ENCODE assay signal across 13 cellular contexts in the genomic region with DNA sequence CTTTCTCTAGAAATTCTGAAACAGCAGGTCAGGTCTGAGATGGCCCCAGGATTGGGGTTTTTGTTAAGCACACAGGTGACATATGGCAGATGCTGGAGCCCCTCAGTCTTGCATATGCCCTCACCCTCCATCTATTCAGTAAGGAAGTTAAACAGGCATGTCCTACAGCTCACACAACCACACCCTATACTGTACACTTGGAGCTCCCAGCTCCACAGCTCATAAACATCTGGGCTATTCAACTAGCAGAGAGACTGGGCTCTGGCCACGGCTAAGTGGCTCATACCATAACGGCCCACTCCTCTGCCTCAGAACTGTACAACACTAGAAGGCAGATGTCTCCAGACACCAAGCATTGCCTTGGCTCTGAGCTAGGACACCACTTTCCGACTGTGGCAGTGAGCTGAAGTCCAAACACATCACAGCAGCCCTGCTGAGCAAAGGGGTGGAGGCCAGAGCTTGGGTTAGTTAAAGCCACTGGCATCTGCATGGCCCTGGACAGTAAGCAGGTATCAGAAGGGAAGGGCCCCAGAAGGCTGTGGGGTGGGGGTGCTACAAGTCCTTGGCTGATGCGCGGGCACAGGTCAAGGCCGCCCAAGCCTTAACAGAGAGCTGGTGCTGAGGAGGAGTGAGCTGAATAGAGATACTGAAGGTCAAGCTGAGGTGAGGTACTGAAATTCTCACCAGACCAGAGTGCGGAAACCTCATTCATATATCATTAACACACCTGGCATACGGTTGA.
DNase-seq lines count a peak whose midpoint lies in the region; ATAC-seq and FAIRE-seq lines count a peak whose summit lies in the region.
"Had no signal": no experiment of that assay in that cellular context is flagged by ENCODE, and none has a peak within 500 bp of the region (broad histone marks: within the 10 kb centered on the region; RNA-seq: fewer than 3 reads in every experiment).

No MANE protein-coding gene starts in this region.

- H3K9ac ChIP-seq in BLaER1 treated with 17β-estradiol and CSF1 and Interleukin-3, amounts not matched to agents 10 nM and 100 nM = no peak overlapping the region

- ATAC-seq in HG02798 (IDR thresholded peaks at IDR 0.05; ENCODE audit: poor library complexity, unreplicated experiment) (peak; percentile 49), sciatic nerve (no peak)

- no peak for DNase-seq in GM19239 (ENCODE audit: insufficient read length, low spot score)
- DNase-seq in NCI-H2171 (lab: John Stamatoyannopoulos, UW) = peak; percentile 13
- DNase-seq in stimulated activated CD4-positive, alpha-beta T cell treated with anti-CD3 and anti-CD28 coated beads, Interleukin-12 subunit alpha, Interleukin-12 subunit beta, amount 100 ng/mL, for 4 hours = no peak
- no peak for DNase-seq in NCI-H1105 (lab: John Stamatoyannopoulos, UW)
- DNase-seq in sciatic nerve (ENCODE audit: low spot score) = no peak
- no peak for DNase-seq in activated CD4-positive, alpha-beta T cell treated with anti-CD3 and anti-CD28 coated beads, Interleukin-2, amount 50 U/mL, for 4 hours
- DNase-seq: DMS79; ovary; stimulated activated CD4-positive, alpha-beta T cell treated with anti-CD3 and anti-CD28 coated beads, Interleukin-4, amount 100 ng/mL, for 24 hours had no signal

- no peaks in the 10 kb centered on the region for H3K27me3 ChIP-seq in BLaER1 treated with 17β-estradiol and CSF1 and Interleukin-3, amounts not matched to agents 10 nM and 100 nM
- H3K27me3 ChIP-seq: ovary, SJCRH30 had no signal

- peaks cover 0 to 22% (median 10%) of the 10 kb centered on the region in 11 experiments; a peak in 14 of 22 replicates for H3K36me3 ChIP-seq in BLaER1 treated with 17β-estradiol and CSF1 and Interleukin-3, amounts not matched to agents 10 nM and 100 nM
- H3K36me3 ChIP-seq: ovary, SJCRH30 had no signal

- intact Hi-C loops in sciatic nerve (cut with DNase I) = no loop called here

- no peak overlapping the region for H3K4me3 ChIP-seq in BLaER1 treated with 17β-estradiol and CSF1 and Interleukin-3, amounts not matched to agents 10 nM and 100 nM
- H3K4me3 ChIP-seq: lung, ovary, SJCRH30 had no signal

- H3K9me3 ChIP-seq in BLaER1 treated with 17β-estradiol and CSF1 and Interleukin-3, amounts not matched to agents 10 nM and 100 nM (replicated peaks in 1 of 11) = no peaks in the 10 kb centered on the region
- H3K9me3 ChIP-seq: ovary, SJCRH30 had no signal

- H3K27ac ChIP-seq in BLaER1 treated with 17β-estradiol and CSF1 and Interleukin-3, amounts not matched to agents 10 nM and 100 nM = no peak overlapping the region
- H3K27ac ChIP-seq: ovary, SJCRH30 had no signal

- H3K4me2 ChIP-seq in BLaER1 treated with 17β-estradiol and CSF1 and Interleukin-3, amounts not matched to agents 10 nM and 100 nM = peak overlapping the region in 7 of 11 experiments; percentile 1 to 69 (median 36); a peak in 9 of 22 replicates

- peak; percentile 84 for FAIRE-seq in GM19239 (lab: Jason Lieb, UNC)

- no peaks in the 10 kb centered on the region; a peak in 1 of 22 replicates for H4K20me1 ChIP-seq in BLaER1 treated with 17β-estradiol and CSF1 and Interleukin-3, amounts not matched to agents 10 nM and 100 nM

- peaks cover 15 to 33% (median 27%) of the 10 kb centered on the region in 10 experiments for H3K4me1 ChIP-seq in BLaER1 treated with 17β-estradiol and CSF1 and Interleukin-3, amounts not matched to agents 10 nM and 100 nM
- H3K4me1 ChIP-seq: SJCRH30 had no signal
